Comparison of ENCODE assay signal across 15 cellular contexts in the genomic region with DNA sequence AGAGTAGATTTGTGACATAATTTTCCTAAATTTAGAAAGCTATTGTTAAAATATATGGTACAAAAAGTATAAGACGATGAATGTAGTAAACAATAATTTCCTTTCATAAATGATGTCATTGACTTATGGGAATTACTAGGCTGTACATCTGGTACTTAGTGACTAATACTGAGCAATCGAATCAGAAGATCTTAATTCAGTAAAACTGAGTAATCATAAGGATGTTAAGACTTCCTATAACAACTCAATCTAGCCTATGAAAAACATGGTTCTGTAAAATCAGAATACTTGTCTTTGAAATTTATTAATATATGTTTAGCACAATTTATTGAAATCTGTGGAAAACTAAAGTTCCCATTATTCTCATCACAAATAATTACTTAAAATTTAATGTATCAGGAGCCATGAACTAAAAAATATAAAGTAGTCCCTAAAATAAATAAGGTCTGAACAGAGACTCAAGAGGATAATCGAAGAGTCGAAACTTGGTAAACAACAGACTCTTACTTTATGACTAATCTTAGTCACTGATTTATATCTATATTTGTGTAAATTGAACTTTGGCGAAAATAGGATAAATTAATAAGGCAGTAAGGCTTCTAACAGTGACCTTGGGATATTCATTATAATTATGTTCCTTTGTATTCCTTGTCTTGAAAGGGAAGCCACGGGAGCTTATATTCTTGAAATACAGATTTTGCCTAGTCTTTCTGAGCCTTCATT.
DNase-seq lines count a peak whose midpoint lies in the region; ATAC-seq, FAIRE-seq and TF ChIP-seq lines count a peak whose summit lies in the region.
"Had no signal": no experiment of that assay in that cellular context is flagged by ENCODE, and none has a peak within 500 bp of the region (broad histone marks: within the 10 kb centered on the region; RNA-seq: fewer than 3 reads in every experiment).

No MANE protein-coding gene starts in this region.

- no peaks in the 10 kb centered on the region for H4K20me1 ChIP-seq in HepG2 (ENCODE audit: insufficient read depth, low read length)
- no peaks in the 10 kb centered on the region for H4K20me1 ChIP-seq in astrocyte (ENCODE audit: insufficient read depth, low read length)

- no peaks in the 10 kb centered on the region for H3K27me3 ChIP-seq in HepG2 (ENCODE audit: control insufficient read depth in 1 of 2, insufficient read depth in 2 of 2, low read length in 2 of 2)
- no peaks in the 10 kb centered on the region for H3K27me3 ChIP-seq in right lobe of liver
- H3K27me3 ChIP-seq in astrocyte (ENCODE audit: insufficient read depth, low read length), result no peaks in the 10 kb centered on the region
- H3K27me3 ChIP-seq: neutrophil, spleen had no signal

- H3K9me3 Mint-ChIP-seq in astrocyte (ENCODE audit: unreplicated experiment), result peaks cover 6% of the 10 kb centered on the region

- H3K27me3 Mint-ChIP-seq in astrocyte (ENCODE audit: low read depth, unreplicated experiment), result no peaks in the 10 kb centered on the region
- H3K27me3 Mint-ChIP-seq: activated CD8-positive, alpha-beta memory T cell treated with anti-CD3 and anti-CD28 coated beads, Interleukin-2, amount 10 ng/mL, durations not matched to agents 7 days and 5 days; memory B cell; stimulated activated naive CD8-positive, alpha-beta T cell treated with anti-CD3 and anti-CD28 coated beads, Interleukin-15, amount 100 ng/mL, for 72 hours had no signal

- H3K4me3 Mint-ChIP-seq in astrocyte (ENCODE audit: unreplicated experiment), result no peak overlapping the region
- H3K4me3 Mint-ChIP-seq: activated CD8-positive, alpha-beta memory T cell treated with anti-CD3 and anti-CD28 coated beads, Interleukin-2, amount 10 ng/mL, durations not matched to agents 7 days and 5 days; memory B cell; stimulated activated naive CD8-positive, alpha-beta T cell treated with anti-CD3 and anti-CD28 coated beads, Interleukin-15, amount 100 ng/mL, for 72 hours had no signal

- no peak for TF ChIP-seq RAD21 in HepG2 (CRISPR knock-in tag; IDR thresholded peaks at IDR 0.05)

- TF ChIP-seq EP300 in HepG2 (IDR thresholded peaks at IDR 0.05; ENCODE audit: low read depth in 2 of 2, low read length in 2 of 2), result no peak
- no peak for TF ChIP-seq EP300 in HepG2 (CRISPR knock-in tag; IDR thresholded peaks at IDR 0.05; ENCODE audit: borderline replicate concordance)

- TF ChIP-seq CTCF in HepG2 (CRISPR knock-in tag; IDR thresholded peaks at IDR 0.05), result no peak
- TF ChIP-seq CTCF in right lobe of liver (IDR thresholded peaks at IDR 0.05), result no peak
- no peak for TF ChIP-seq CTCF in astrocyte (IDR thresholded peaks at IDR 0.05; ENCODE audit: insufficient read depth, low read depth, low read length)
- no peak for TF ChIP-seq CTCF in fibroblast of villous mesenchyme (IDR thresholded peaks at IDR 0.05; ENCODE audit: insufficient read depth, low read depth, low read length)

- H3K79me2 ChIP-seq in HepG2 (ENCODE audit: insufficient read depth, low read length) (no peaks in the 10 kb centered on the region), astrocyte (ENCODE audit: insufficient read depth, low read length) (no peaks in the 10 kb centered on the region)

- H3K4me2 ChIP-seq in HepG2 (ENCODE audit: low read depth, low read length) (no peak overlapping the region), astrocyte (ENCODE audit: low read length) (peak overlapping the region; percentile 2)

- H3K9ac ChIP-seq in HepG2 (ENCODE audit: insufficient read depth, low read depth, low read length) (no peak overlapping the region), astrocyte (ENCODE audit: low read length) (no peak overlapping the region)

- no peaks in the 10 kb centered on the region for H3K9me3 ChIP-seq in HepG2 (ENCODE audit: low read length)
- H3K9me3 ChIP-seq in right lobe of liver, result no peaks in the 10 kb centered on the region
- H3K9me3 ChIP-seq in astrocyte (ENCODE audit: insufficient read depth, low read depth, low read length), result no peaks in the 10 kb centered on the region
- H3K9me3 ChIP-seq: neutrophil had no signal

- no peaks in the 10 kb centered on the region for H3K36me3 Mint-ChIP-seq in astrocyte (ENCODE audit: low read depth, unreplicated experiment)
- H3K36me3 Mint-ChIP-seq: activated CD8-positive, alpha-beta memory T cell treated with anti-CD3 and anti-CD28 coated beads, Interleukin-2, amount 10 ng/mL, durations not matched to agents 7 days and 5 days; memory B cell had no signal

- no peak overlapping the region for H3K27ac Mint-ChIP-seq in astrocyte (ENCODE audit: unreplicated experiment)
- H3K27ac Mint-ChIP-seq: activated CD8-positive, alpha-beta memory T cell treated with anti-CD3 and anti-CD28 coated beads, Interleukin-2, amount 10 ng/mL, durations not matched to agents 7 days and 5 days; memory B cell; stimulated activated naive CD8-positive, alpha-beta T cell treated with anti-CD3 and anti-CD28 coated beads, Interleukin-15, amount 100 ng/mL, for 72 hours had no signal

- WGBS in HepG2 (ENCODE audit: low lambda C conversion rate), result 40% methylated on average over 6 of the region's 6 CpGs
- 66% methylated on average over 6 of the region's 6 CpGs for WGBS in right lobe of liver (ENCODE audit: insufficient coverage, low coverage, low lambda C conversion rate, missing lambda C conversion rate)

- no peak for TF ChIP-seq POLR2A in HepG2 (IDR thresholded peaks at IDR 0.05; ENCODE audit: insufficient read depth in 1 of 2, low read depth in 2 of 2, low read length in 2 of 2)
- no peak for TF ChIP-seq POLR2A in right lobe of liver (IDR thresholded peaks at IDR 0.05)

- DNase-seq in HepG2 (ENCODE audit: low spot score), result no peak
- DNase-seq in right lobe of liver, result no peak
- peak; percentile 79 for DNase-seq in astrocyte (ENCODE audit: low read depth)
- peak; percentile 79 for DNase-seq in fibroblast of villous mesenchyme (ENCODE audit: low read depth)
- no peak for DNase-seq in SHP77 treated with DMSO at 0.1 percent for 48 hours (lab: John Stamatoyannopoulos, UW)
- DNase-seq in activated CD4-positive, alpha-beta T cell treated with anti-CD3 and anti-CD28 coated beads, Interleukin-2, amount 50 U/mL, for 48 hours, result no peak
- no peak for DNase-seq in SK-N-DZ (ENCODE audit: low spot score)
- DNase-seq: activated CD8-positive, alpha-beta memory T cell treated with anti-CD3 and anti-CD28 coated beads, Interleukin-2, amount 10 ng/mL, durations not matched to agents 7 days and 5 days; central memory CD4-positive, alpha-beta T cell; COR-L47; spleen; stimulated activated naive CD8-positive, alpha-beta T cell treated with anti-CD3 and anti-CD28 coated beads, Interleukin-15, amount 100 ng/mL, for 72 hours had no signal

- FAIRE-seq in HepG2 (lab: Jason Lieb, UNC) (no peak), astrocyte (lab: Jason Lieb, UNC) (no peak)

- H3K36me3 ChIP-seq in HepG2 (replicated peaks in 1 of 2; ENCODE audit: control insufficient read depth in 1 of 2, insufficient read depth in 2 of 2, low read length in 2 of 2) (no peaks in the 10 kb centered on the region), right lobe of liver (no peaks in the 10 kb centered on the region), astrocyte (ENCODE audit: insufficient read depth, low read length) (no peaks in the 10 kb centered on the region)
- H3K36me3 ChIP-seq: neutrophil, spleen had no signal

- H3K4me3 ChIP-seq in HepG2 (replicated peaks in 1 of 3; ENCODE audit: insufficient read depth in 1 of 3, low read depth in 2 of 3, low read length in 3 of 3), result no peak overlapping the region
- no peak overlapping the region for H3K4me3 ChIP-seq in right lobe of liver
- no peak overlapping the region for H3K4me3 ChIP-seq in astrocyte (ENCODE audit: insufficient read depth, low read depth, low read length)
- no peak overlapping the region for H3K4me3 ChIP-seq in fibroblast of villous mesenchyme (ENCODE audit: low read depth, low read length)
- H3K4me3 ChIP-seq: spleen had no signal

- H2AFZ ChIP-seq in HepG2 (ENCODE audit: low read length) (no peak overlapping the region), astrocyte (ENCODE audit: low read depth, low read length) (no peak overlapping the region)

- CTCF ChIA-PET in HepG2 (lab: Yijun Ruan, JAX; ENCODE audit: low intra/inter-chr PET ratio, low total read pairs), result no interaction called here

- POLR2A ChIA-PET in HepG2 (lab: Yijun Ruan, JAX), result no interaction called here

- no TSS peak for BruUV-seq in HepG2 (replicated peaks; lab: Mats Ljungman, UMichigan)

- peaks cover 17% of the 10 kb centered on the region for H3K4me1 Mint-ChIP-seq in astrocyte (ENCODE audit: low read depth, unreplicated experiment)
- H3K4me1 Mint-ChIP-seq: activated CD8-positive, alpha-beta memory T cell treated with anti-CD3 and anti-CD28 coated beads, Interleukin-2, amount 10 ng/mL, durations not matched to agents 7 days and 5 days; memory B cell; stimulated activated naive CD8-positive, alpha-beta T cell treated with anti-CD3 and anti-CD28 coated beads, Interleukin-15, amount 100 ng/mL, for 72 hours had no signal

- peaks cover 18% of the 10 kb centered on the region for H3K4me1 ChIP-seq in HepG2 (ENCODE audit: insufficient read depth, low read length)
- H3K4me1 ChIP-seq in right lobe of liver, result no peaks in the 10 kb centered on the region
- peaks cover 2% of the 10 kb centered on the region for H3K4me1 ChIP-seq in astrocyte (ENCODE audit: insufficient read depth, low read length)
- H3K4me1 ChIP-seq: spleen had no signal

- intact Hi-C loops in HepG2 (cut with micrococcal nuclease; ENCODE audit: unreplicated experiment) (no loop called here), right lobe of liver (cut with DNase I) (no loop called here)

- H3K27ac ChIP-seq in HepG2 (ENCODE audit: extremely low read length, insufficient read depth, low read length) (no peak overlapping the region), right lobe of liver (no peak overlapping the region), astrocyte (ENCODE audit: low read depth, low read length) (peak overlapping the region; percentile 38)
- H3K27ac ChIP-seq: neutrophil, spleen had no signal

- in situ Hi-C loops in HepG2 (cut with HindIII; ENCODE audit: extremely low pct_ligation_motif_present, low pct_unique_long_range_greater_than_20kb), result no loop called here

- ATAC-seq in HepG2 (no peak), right lobe of liver (no peak), GM21526 (IDR thresholded peaks at IDR 0.05; ENCODE audit: low FRiP score, unreplicated experiment) (no peak)
- ATAC-seq: activated CD8-positive, alpha-beta memory T cell treated with anti-CD3 and anti-CD28 coated beads, Interleukin-2, amount 10 ng/mL, durations not matched to agents 7 days and 5 days; stimulated activated naive CD8-positive, alpha-beta T cell treated with anti-CD3 and anti-CD28 coated beads, Interleukin-15, amount 100 ng/mL, for 72 hours had no signal

TF ChIP-seq in HepG2, 621 proteins besides CTCF, POLR2A, EP300 and RAD21 (continues in another document):
- TF ChIP-seq, protein P1, sequence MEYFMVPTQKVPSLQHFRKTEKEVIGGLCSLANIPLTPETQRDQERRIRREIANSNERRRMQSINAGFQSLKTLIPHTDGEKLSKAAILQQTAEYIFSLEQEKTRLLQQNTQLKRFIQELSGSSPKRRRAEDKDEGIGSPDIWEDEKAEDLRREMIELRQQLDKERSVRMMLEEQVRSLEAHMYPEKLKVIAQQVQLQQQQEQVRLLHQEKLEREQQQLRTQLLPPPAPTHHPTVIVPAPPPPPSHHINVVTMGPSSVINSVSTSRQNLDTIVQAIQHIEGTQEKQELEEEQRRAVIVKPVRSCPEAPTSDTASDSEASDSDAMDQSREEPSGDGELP (IDR thresholded peaks at IDR 0.05; ENCODE audit: borderline replicate concordance, low read depth), result no peak
- TF ChIP-seq ZNF282 (IDR thresholded peaks at IDR 0.05; ENCODE audit: partially characterized antibody), result no peak

Comparison
In these comparisons a context has a peak if more than half of its experiments do, and no peak if none do; other contexts are left out.
1. DNase-seq: peak in astrocyte (single experiment) and fibroblast of villous mesenchyme (single experiment); none in HepG2 (single experiment), right lobe of liver (0 of 3), SHP77 treated with DMSO at 0.1 percent for 48 hours (single experiment), activated CD4-positive, alpha-beta T cell treated with anti-CD3 and anti-CD28 coated beads, Interleukin-2, amount 50 U/mL, for 48 hours (0 of 2) and SK-N-DZ (single experiment).